In genomic region chr2:98761909-98762308, GRCh38 we compare ENCODE assay signal across 19 cellular contexts. TPM values are rescaled to one million over a fixed set of nuclear protein-coding genes. Genes with fewer than 3 reads are reported as not detected.
DNase-seq lines count a peak whose midpoint lies in the region; ATAC-seq lines count a peak whose summit lies in the region.
"Had no signal": no experiment of that assay in that cellular context is flagged by ENCODE, and none has a peak within 500 bp of the region (broad histone marks: within the 10 kb centered on the region; RNA-seq: fewer than 3 reads in every experiment).

No MANE protein-coding gene starts in this region.

- H3K9me3 ChIP-seq in CD8-positive, alpha-beta memory T cell (ENCODE audit: low read length), result no peaks in the 10 kb centered on the region
- no peaks in the 10 kb centered on the region for H3K9me3 ChIP-seq in GM23248 (ENCODE audit: low read depth)
- H3K9me3 ChIP-seq: esophagus muscularis mucosa, gastrocnemius medialis, right atrium auricular region, suprapubic skin, uterus had no signal

- H3K27ac ChIP-seq in CD8-positive, alpha-beta memory T cell (ENCODE audit: low read depth, low read length), result no peak overlapping the region
- H3K27ac ChIP-seq in GM23248, result no peak overlapping the region
- H3K27ac ChIP-seq: C4-2B, esophagus muscularis mucosa, gastrocnemius medialis, HL-60, right atrium auricular region, uterus had no signal

- H3F3A ChIP-seq in GM23248 (ENCODE audit: insufficient read depth), result peaks cover 6% of the 10 kb centered on the region; the same call in 1 of the 2 replicates

- H3K36me3 Mint-ChIP-seq in activated CD8-positive, alpha-beta memory T cell treated with anti-CD3 and anti-CD28 coated beads, Interleukin-2, amount 10 ng/mL, durations not matched to agents 7 days and 5 days, result peaks cover 7% of the 10 kb centered on the region
- H3K36me3 Mint-ChIP-seq in CD8-positive, alpha-beta memory T cell, result peaks cover 0 to 5% (median 5%) of the 10 kb centered on the region in 3 donors
- peaks cover 3% of the 10 kb centered on the region for H3K36me3 Mint-ChIP-seq in activated naive CD8-positive, alpha-beta T cell treated with anti-CD3 and anti-CD28 coated beads for 36 hours
- peaks cover 0 to 2% (median 0%) of the 10 kb centered on the region in 3 donors for H3K36me3 Mint-ChIP-seq in naive thymus-derived CD8-positive, alpha-beta T cell
- H3K36me3 Mint-ChIP-seq: IgD-negative memory B cell had no signal

- H3K4me2 ChIP-seq in GM23248 (ENCODE audit: unreplicated experiment), result no peak overlapping the region

- ATAC-seq in activated CD8-positive, alpha-beta memory T cell treated with anti-CD3 and anti-CD28 coated beads, Interleukin-2, amount 10 ng/mL, durations not matched to agents 7 days and 5 days, result no peak
- no peak for ATAC-seq in naive thymus-derived CD8-positive, alpha-beta T cell
- ATAC-seq: gastrocnemius medialis had no signal

- no peaks in the 10 kb centered on the region for H3K27me3 ChIP-seq in CD8-positive, alpha-beta memory T cell (ENCODE audit: insufficient read depth, low read length, poor library complexity, severe bottlenecking)
- peaks cover 3% of the 10 kb centered on the region; the same call in 1 of the 2 replicates for H3K27me3 ChIP-seq in GM23248 (replicated peaks; ENCODE audit: insufficient read depth)
- H3K27me3 ChIP-seq: esophagus muscularis mucosa, gastrocnemius medialis, right atrium auricular region, suprapubic skin, uterus had no signal

- H3K4me1 ChIP-seq in CD8-positive, alpha-beta memory T cell (ENCODE audit: insufficient read depth, low read length), result peaks cover 68% of the 10 kb centered on the region
- peaks cover 11% of the 10 kb centered on the region for H3K4me1 ChIP-seq in GM23248 (ENCODE audit: insufficient read depth)

- H3K36me3 ChIP-seq in CD8-positive, alpha-beta memory T cell (ENCODE audit: insufficient read depth, low read length), result no peaks in the 10 kb centered on the region
- H3K36me3 ChIP-seq in GM23248 (ENCODE audit: low read depth), result no peaks in the 10 kb centered on the region
- H3K36me3 ChIP-seq: esophagus muscularis mucosa, gastrocnemius medialis, right atrium auricular region, suprapubic skin, uterus had no signal

- WGBS in GM23248 (ENCODE audit: low coverage in 1 of 2, low lambda C conversion rate in 2 of 2, missing lambda C conversion rate in 2 of 2), 2 experiments, result 78 to 79% methylated on average over 6 of the region's 6 CpGs

- peak overlapping the region; percentile 40 for H3K4me3 Mint-ChIP-seq in activated CD8-positive, alpha-beta memory T cell treated with anti-CD3 and anti-CD28 coated beads, Interleukin-2, amount 10 ng/mL, durations not matched to agents 7 days and 5 days
- H3K4me3 Mint-ChIP-seq in CD8-positive, alpha-beta memory T cell, result peak overlapping the region in 3 of 7 donors; percentile 15 to 76 (median 67)
- no peak overlapping the region for H3K4me3 Mint-ChIP-seq in activated naive CD8-positive, alpha-beta T cell treated with anti-CD3 and anti-CD28 coated beads for 36 hours
- H3K4me3 Mint-ChIP-seq in naive thymus-derived CD8-positive, alpha-beta T cell, result peak overlapping the region in 3 of 10 donors; percentile 12 to 58 (median 56)

- in situ Hi-C loops in ACHN (cut with HindIII; ENCODE audit: low pct_ligation_motif_present, low pct_unique_long_range_greater_than_20kb, low sequenced_read_pairs) (no loop called here), GM23248 (cut with MboI) (no loop called here)

- no peak overlapping the region for H3K9ac ChIP-seq in GM23248

- CTCF ChIA-PET in activated CD8-positive, alpha-beta memory T cell treated with anti-CD3 and anti-CD28 coated beads, Interleukin-2, amount 10 ng/mL, durations not matched to agents 7 days and 5 days (lab: Charles Lee), result interaction anchor here (0.8 to 1.0 kb wide), 2 partner anchors 31 to 113 kb away, joined by 3 to 4 read pairs; partner anchors contain the start of gene MGAT4A
- CTCF ChIA-PET in CD8-positive, alpha-beta memory T cell (lab: Charles Lee), result interaction anchor here (0.9 to 4.9 kb wide), 3 partner anchors 9 to 31 kb away, joined by 3 to 23 read pairs (median 4); partner anchors contain the start of gene MGAT4A

- H3K27me3 Mint-ChIP-seq in activated CD8-positive, alpha-beta memory T cell treated with anti-CD3 and anti-CD28 coated beads, Interleukin-2, amount 10 ng/mL, durations not matched to agents 7 days and 5 days, result no peaks in the 10 kb centered on the region
- H3K27me3 Mint-ChIP-seq in CD8-positive, alpha-beta memory T cell, result no peaks in the 10 kb centered on the region
- no peaks in the 10 kb centered on the region for H3K27me3 Mint-ChIP-seq in activated naive CD8-positive, alpha-beta T cell treated with anti-CD3 and anti-CD28 coated beads for 36 hours
- no peaks in the 10 kb centered on the region for H3K27me3 Mint-ChIP-seq in naive thymus-derived CD8-positive, alpha-beta T cell

- no peaks in the 10 kb centered on the region for H3K79me2 ChIP-seq in GM23248 (ENCODE audit: insufficient read depth)

- DNase-seq in activated CD8-positive, alpha-beta memory T cell treated with anti-CD3 and anti-CD28 coated beads, Interleukin-2, amount 10 ng/mL, durations not matched to agents 7 days and 5 days, result no peak
- DNase-seq in activated CD8-positive, alpha-beta memory T cell treated with anti-CD3 and anti-CD28 coated beads for 24 hours, result no peak
- DNase-seq in CD8-positive, alpha-beta memory T cell, result no peak
- no peak for DNase-seq in activated naive CD8-positive, alpha-beta T cell treated with anti-CD3 and anti-CD28 coated beads for 36 hours
- no peak for DNase-seq in naive thymus-derived CD8-positive, alpha-beta T cell
- DNase-seq in ACHN (no peak), EL (no peak), GM23248 (no peak)
- DNase-seq: gastrocnemius medialis, MM.1S, NCI-H1436, uterus had no signal

- no peaks in the 10 kb centered on the region for H4K20me1 ChIP-seq in GM23248 (ENCODE audit: insufficient read depth)

- no peaks in the 10 kb centered on the region for H3K9me3 Mint-ChIP-seq in activated CD8-positive, alpha-beta memory T cell treated with anti-CD3 and anti-CD28 coated beads, Interleukin-2, amount 10 ng/mL, durations not matched to agents 7 days and 5 days (ENCODE audit: low read depth)
- H3K9me3 Mint-ChIP-seq in CD8-positive, alpha-beta memory T cell, result no peaks in the 10 kb centered on the region
- peaks cover 2% of the 10 kb centered on the region for H3K9me3 Mint-ChIP-seq in activated naive CD8-positive, alpha-beta T cell treated with anti-CD3 and anti-CD28 coated beads for 36 hours
- H3K9me3 Mint-ChIP-seq in naive thymus-derived CD8-positive, alpha-beta T cell, result no peaks in the 10 kb centered on the region
- H3K9me3 Mint-ChIP-seq: activated T-cell treated with anti-CD3 and anti-CD28 coated beads, Interleukin-2, amount 50 U/mL, for 4 hours; IgD-negative memory B cell had no signal

- peaks cover 79% of the 10 kb centered on the region for H3K4me1 Mint-ChIP-seq in activated CD8-positive, alpha-beta memory T cell treated with anti-CD3 and anti-CD28 coated beads, Interleukin-2, amount 10 ng/mL, durations not matched to agents 7 days and 5 days
- H3K4me1 Mint-ChIP-seq in CD8-positive, alpha-beta memory T cell, result peaks cover 68 to 90% (median 85%) of the 10 kb centered on the region in 3 donors
- peaks cover 61% of the 10 kb centered on the region for H3K4me1 Mint-ChIP-seq in activated naive CD8-positive, alpha-beta T cell treated with anti-CD3 and anti-CD28 coated beads for 36 hours
- H3K4me1 Mint-ChIP-seq in naive thymus-derived CD8-positive, alpha-beta T cell, result peaks cover 39 to 86% (median 74%) of the 10 kb centered on the region in 4 donors

- H3K4me3 ChIP-seq in CD8-positive, alpha-beta memory T cell (ENCODE audit: low read length), result no peak overlapping the region
- H3K4me3 ChIP-seq in GM23248, result no peak overlapping the region
- H3K4me3 ChIP-seq: esophagus muscularis mucosa, gastrocnemius medialis, right atrium auricular region, suprapubic skin, uterus had no signal

- no peak overlapping the region for H2AFZ ChIP-seq in GM23248

- H3K27ac Mint-ChIP-seq in activated CD8-positive, alpha-beta memory T cell treated with anti-CD3 and anti-CD28 coated beads, Interleukin-2, amount 10 ng/mL, durations not matched to agents 7 days and 5 days, result peak overlapping the region; percentile 63
- H3K27ac Mint-ChIP-seq in CD8-positive, alpha-beta memory T cell, result peak overlapping the region; percentile 6 to 91 (median 85)
- peak overlapping the region; percentile 75 for H3K27ac Mint-ChIP-seq in activated naive CD8-positive, alpha-beta T cell treated with anti-CD3 and anti-CD28 coated beads for 36 hours
- H3K27ac Mint-ChIP-seq in naive thymus-derived CD8-positive, alpha-beta T cell, result peak overlapping the region in 8 of 10 donors; percentile 38 to 97 (median 90)

- POLR2A ChIA-PET in CD8-positive, alpha-beta memory T cell (lab: Charles Lee), result interaction anchor here (0.7 to 1.2 kb wide), 3 partner anchors 9 to 103 kb away, joined by 4 to 16 read pairs (median 5); partner anchors contain the start of gene MGAT4A
- POLR2A ChIA-PET in naive thymus-derived CD8-positive, alpha-beta T cell (lab: Charles Lee), result interaction anchor here (0.7 to 8.7 kb wide), 6 partner anchors 8 to 106 kb away, joined by 3 to 189 read pairs (median 7); partner anchors contain the start of gene MGAT4A

- H3K9me2 ChIP-seq in GM23248 (ENCODE audit: insufficient read depth), result no peaks in the 10 kb centered on the region

RNA-seq across cellular contexts. Expression of gene MGAT4A, which starts 31.0 kb away (rescaled TPM):
- 10 to 100 TPM; 57.4 to 72.0 TPM for total RNA-seq in activated CD8-positive, alpha-beta memory T cell treated with anti-CD3 and anti-CD28 coated beads, Interleukin-2, amount 10 ng/mL, durations not matched to agents 7 days and 5 days
- total RNA-seq in CD8-positive, alpha-beta memory T cell, result 10 to 100 TPM; 65.2 to 66.8 TPM
- 211 TPM for polyA plus RNA-seq in CD8-positive, alpha-beta memory T cell
- total RNA-seq in activated naive CD8-positive, alpha-beta T cell treated with anti-CD3 and anti-CD28 coated beads for 36 hours, result 10 to 100 TPM; 45.1 to 49.3 TPM
- 100 to 1,000 TPM; 291 to 295 TPM for total RNA-seq in naive thymus-derived CD8-positive, alpha-beta T cell
- polyA plus RNA-seq in naive thymus-derived CD8-positive, alpha-beta T cell, result 100 to 1,000 TPM; 285 to 350 (median 310) TPM
- under 0.01 TPM in 1 of 2 replicates, not detected in the other for total RNA-seq in GM23248 (2014; rRNA removed; shearing (Covaris generic))
- polyA plus RNA-seq in GM23248 (2016; fragmentation: Nextera tagmentation; extraction: Ambion mirVana), result not detected in 2 replicates

Comparison
In these comparisons a context has a peak if more than half of its experiments do, and no peak if none do; other contexts are left out.
1. RNA of gene MGAT4A, which starts 31.0 kb away (total RNA-seq): 291 to 295 TPM in naive thymus-derived CD8-positive, alpha-beta T cell, 57.4 to 72.0 TPM in activated CD8-positive, alpha-beta memory T cell treated with anti-CD3 and anti-CD28 coated beads, Interleukin-2, amount 10 ng/mL, durations not matched to agents 7 days and 5 days, 65.2 to 66.8 TPM in CD8-positive, alpha-beta memory T cell and 45.1 to 49.3 TPM in activated naive CD8-positive, alpha-beta T cell treated with anti-CD3 and anti-CD28 coated beads for 36 hours; under 0.01 TPM in GM23248; every median in the first group is over 10 times any median in the second.
2. Peak in every context shown above with its lines, with median percentiles within 50 percentile points of each other: H3K27ac Mint-ChIP-seq.